2 cellular contexts compared by ENCODE assay signal in genomic region chr3:141395005-141395589, GRCh38.
TF ChIP-seq lines count a peak whose summit lies in the region.

No MANE protein-coding gene starts in this region.

TF ChIP-seq in A549, 52 proteins besides CTCF, POLR2A, EP300 and RAD21 (continues in another document):
- no peak for TF ChIP-seq NPAS2 (CRISPR knock-in tag; IDR thresholded peaks at IDR 0.05; ENCODE audit: borderline replicate concordance)
- TF ChIP-seq RCOR1 (IDR thresholded peaks at IDR 0.05; ENCODE audit: low read depth, low read length), result no peak
- TF ChIP-seq EHF (CRISPR knock-in tag; IDR thresholded peaks at IDR 0.05), result peak; percentile 93
- no peak for TF ChIP-seq FOSB (CRISPR knock-in tag; IDR thresholded peaks at IDR 0.05)
- no peak for TF ChIP-seq CEBPB (IDR thresholded peaks at IDR 0.05)
- no peak for TF ChIP-seq USF2 (IDR thresholded peaks at IDR 0.05)
- TF ChIP-seq MAX (IDR thresholded peaks at IDR 0.05), result no peak
- no peak for TF ChIP-seq MAZ (IDR thresholded peaks at IDR 0.05; ENCODE audit: borderline replicate concordance, low read depth, low read length)
- TF ChIP-seq EHMT2 (IDR thresholded peaks at IDR 0.05; ENCODE audit: low read depth), result no peak
- no peak for TF ChIP-seq TP53 (CRISPR knock-in tag; IDR thresholded peaks at IDR 0.05)
- no peak for TF ChIP-seq ESRRA (IDR thresholded peaks at IDR 0.05; ENCODE audit: borderline replicate concordance, low read length)
- TF ChIP-seq ZSCAN20 (CRISPR knock-in tag; IDR thresholded peaks at IDR 0.05), result peak; percentile 94
- TF ChIP-seq FOXS1 (CRISPR knock-in tag; IDR thresholded peaks at IDR 0.05), result peak; percentile 65; the same call in 1 of the 2 replicates
- no peak for TF ChIP-seq MYC (IDR thresholded peaks at IDR 0.05; ENCODE audit: borderline replicate concordance, low read length)
- TF ChIP-seq REST (IDR thresholded peaks at IDR 0.05), result no peak
- TF ChIP-seq CHD4 (IDR thresholded peaks at IDR 0.05; ENCODE audit: borderline replicate concordance), result no peak
- no peak for TF ChIP-seq SREBF2 (IDR thresholded peaks at IDR 0.05)
- TF ChIP-seq FOSL2 (IDR thresholded peaks at IDR 0.05), result no peak
- no peak for TF ChIP-seq FOSL2 (CRISPR knock-in tag; IDR thresholded peaks at IDR 0.05)
- TF ChIP-seq KDM1A (IDR thresholded peaks at IDR 0.05; ENCODE audit: low read depth), result no peak
- no peak for TF ChIP-seq E2F6 (IDR thresholded peaks at IDR 0.05; ENCODE audit: borderline replicate concordance, low read depth)
- TF ChIP-seq NFE2L2 (conservative IDR thresholded peaks at IDR 0.05; ENCODE audit: low read length), result no peak
- TF ChIP-seq CBX8 (IDR thresholded peaks at IDR 0.05), result no peak
- no peak for TF ChIP-seq POLR2AphosphoS2 (conservative IDR thresholded peaks at IDR 0.05; ENCODE audit: low read length)
- TF ChIP-seq HOXB13 (CRISPR knock-in tag; IDR thresholded peaks at IDR 0.05; ENCODE audit: low read depth), result peak; percentile 91
- TF ChIP-seq HDAC2 (IDR thresholded peaks at IDR 0.05), result no peak
- TF ChIP-seq RNF2 (IDR thresholded peaks at IDR 0.05; ENCODE audit: borderline replicate concordance, low read depth), result no peak
- no peak for TF ChIP-seq JUN (IDR thresholded peaks at IDR 0.05)
- no peak for TF ChIP-seq TFCP2L1 (CRISPR knock-in tag; IDR thresholded peaks at IDR 0.05)
- no peak for TF ChIP-seq BHLHE40 (IDR thresholded peaks at IDR 0.05; ENCODE audit: low read depth, low read length)
- no peak for TF ChIP-seq JUNB (IDR thresholded peaks at IDR 0.05)
- peak; percentile 91 for TF ChIP-seq HOXA7 (CRISPR knock-in tag; IDR thresholded peaks at IDR 0.05)
- peak; percentile 56; the same call in 1 of the 2 replicates for TF ChIP-seq HMGXB4 (CRISPR knock-in tag; IDR thresholded peaks at IDR 0.05; ENCODE audit: borderline replicate concordance)

TF ChIP-seq in HepG2, 621 proteins besides CTCF, POLR2A, EP300 and RAD21:
- TF ChIP-seq ZSCAN29 (CRISPR knock-in tag; conservative IDR thresholded peaks at IDR 0.05), result no peak
- TF ChIP-seq ZNF362 (CRISPR knock-in tag; IDR thresholded peaks at IDR 0.05; ENCODE audit: borderline replicate concordance), result no peak
- TF ChIP-seq ZNF549 (CRISPR knock-in tag; IDR thresholded peaks at IDR 0.05), result no peak
- no peak for TF ChIP-seq ZBTB39 (CRISPR knock-in tag; IDR thresholded peaks at IDR 0.05)
- no peak for TF ChIP-seq AGO1 (IDR thresholded peaks at IDR 0.05; ENCODE audit: low read depth, low read length, poor library complexity, severe bottlenecking)
- no peak for TF ChIP-seq SOX13 (IDR thresholded peaks at IDR 0.05)
- TF ChIP-seq SOX13 (CRISPR knock-in tag; conservative IDR thresholded peaks at IDR 0.05 in 1 of 2, IDR thresholded peaks at IDR 0.05 in 1 of 2), result no peak
- no peak for TF ChIP-seq ZHX2 (IDR thresholded peaks at IDR 0.05; ENCODE audit: low read depth)
- TF ChIP-seq ZHX2 (CRISPR knock-in tag; IDR thresholded peaks at IDR 0.05; ENCODE audit: borderline replicate concordance), result no peak
- no peak for TF ChIP-seq ZNF570 (CRISPR knock-in tag; IDR thresholded peaks at IDR 0.05; ENCODE audit: borderline replicate concordance)
- no peak for TF ChIP-seq HNF4A (CRISPR knock-in tag; IDR thresholded peaks at IDR 0.05)
- no peak for TF ChIP-seq ZBTB20 (CRISPR knock-in tag; IDR thresholded peaks at IDR 0.05; ENCODE audit: borderline replicate concordance, low read depth)
